ENCODE assay signal across 8 cellular contexts in the genomic region with DNA sequence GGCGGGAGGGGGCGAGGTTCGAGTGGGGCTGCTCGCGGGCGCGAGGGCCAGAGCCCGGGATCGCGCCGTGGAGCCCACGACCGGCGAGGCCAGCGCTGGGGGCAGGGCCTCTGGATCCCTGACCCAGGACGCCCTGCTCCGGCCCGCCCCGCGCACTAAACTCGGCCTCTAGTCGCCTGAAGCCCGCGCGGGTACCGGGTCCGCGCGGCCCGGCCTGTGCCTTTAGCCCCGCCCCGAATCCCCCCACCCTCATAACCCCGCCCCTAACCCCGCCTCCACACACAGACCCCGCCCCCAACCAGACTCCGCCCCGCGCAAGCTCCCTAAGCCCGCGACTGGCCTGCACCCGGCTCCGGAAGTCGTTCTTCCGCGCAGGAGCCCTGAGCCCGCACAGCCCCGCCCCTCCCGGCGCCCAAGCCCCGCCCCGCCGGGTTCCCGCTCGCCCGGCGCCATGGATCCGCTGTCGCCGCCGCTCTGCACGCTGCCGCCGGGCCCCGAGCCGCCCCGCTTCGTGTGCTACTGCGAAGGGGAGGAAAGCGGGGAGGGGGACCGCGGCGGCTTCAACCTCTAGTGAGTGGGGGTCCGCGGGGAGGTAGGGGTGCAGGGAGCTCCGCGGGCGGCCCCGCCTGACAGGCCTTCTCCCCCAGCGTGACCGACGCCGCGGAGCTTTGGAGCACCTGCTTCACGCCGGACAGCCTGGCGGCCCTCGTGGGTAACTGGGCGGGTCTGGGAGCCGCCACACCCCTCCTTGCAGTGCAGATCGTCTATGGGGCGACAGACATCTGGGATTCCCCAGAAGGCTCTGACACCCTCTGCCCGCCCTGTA. TPM values are rescaled to one million over a fixed set of nuclear protein-coding genes. Genes with fewer than 3 reads are reported as not detected.
A peak's percentile ranks its signal among the peaks of the same experiment; 100 is the strongest.
DNase-seq lines count a peak whose midpoint lies in the region; ATAC-seq and TF ChIP-seq lines count a peak whose summit lies in the region.

A gene with protein sequence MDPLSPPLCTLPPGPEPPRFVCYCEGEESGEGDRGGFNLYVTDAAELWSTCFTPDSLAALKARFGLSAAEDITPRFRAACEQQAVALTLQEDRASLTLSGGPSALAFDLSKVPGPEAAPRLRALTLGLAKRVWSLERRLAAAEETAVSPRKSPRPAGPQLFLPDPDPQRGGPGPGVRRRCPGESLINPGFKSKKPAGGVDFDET (plus strand): TSS at position 430 of the 826 bp plus-strand sequence. CDS start 22 bp downstream, at position 452.

- no peaks in the 10 kb centered on the region for H4K20me1 ChIP-seq in fibroblast of lung (ENCODE audit: control insufficient read depth, extremely low read depth, insufficient read depth, low read length)

- peak; percentile 44 for DNase-seq in DMS79 (lab: John Stamatoyannopoulos, UW)
- DNase-seq in RKO (ENCODE audit: low spot score), result peak; percentile 96
- DNase-seq in activated T-helper 1 cell treated with anti-CD3 and anti-CD28 coated beads, Interleukin-12 subunit alpha, Interleukin-12 subunit beta, Interleukin-2, Interleukin-4 antibody, amounts not matched to agents 30 ng/mL and 10 ng/mL and 1 ng/mL, durations not matched to agents 14 hours and 24 hours and 36 hours (ENCODE audit: low spot score), result peak; percentile 93
- peak; percentile 83 to 88 for DNase-seq in fibroblast of lung (ENCODE audit: low read depth in 2 of 2)
- peak; percentile 86 to 97 (median 92) for DNase-seq in naive thymus-derived CD8-positive, alpha-beta T cell
- DNase-seq in stimulated activated naive B cell treated with anti-CD40 and anti-IgM and Interleukin-4, amounts not matched to agents 10 μg/mL and 1 μg/mL and 100 μg/mL, for 72 hours, result peak; percentile 91

- peak within 1 kb of the TSS; percentile 40 for H3K9ac ChIP-seq in fibroblast of lung (ENCODE audit: insufficient read depth, low read length)

- H3K4me1 Mint-ChIP-seq in activated T-helper 1 cell treated with anti-CD3 and anti-CD28 coated beads, Interleukin-12 subunit alpha, Interleukin-12 subunit beta, Interleukin-2, Interleukin-4 antibody, amounts not matched to agents 30 ng/mL and 10 ng/mL and 1 ng/mL, durations not matched to agents 14 hours and 24 hours and 36 hours (ENCODE audit: low read depth), result peaks cover 24% of the 10 kb centered on the region
- H3K4me1 Mint-ChIP-seq in naive thymus-derived CD8-positive, alpha-beta T cell, result peaks cover 7 to 42% (median 34%) of the 10 kb centered on the region in 4 donors
- peaks cover 16 to 44% of the 10 kb centered on the region in 2 donors for H3K4me1 Mint-ChIP-seq in stimulated activated naive B cell treated with anti-CD40 and anti-IgM and Interleukin-4, amounts not matched to agents 10 μg/mL and 1 μg/mL and 100 μg/mL, for 72 hours

- intact Hi-C loops in activated T-helper 1 cell treated with anti-CD3 and anti-CD28 coated beads, Interleukin-12 subunit alpha, Interleukin-12 subunit beta, Interleukin-2, Interleukin-4 antibody, amounts not matched to agents 30 ng/mL and 10 ng/mL and 1 ng/mL, durations not matched to agents 14 hours and 24 hours and 36 hours (cut with micrococcal nuclease), result loop anchor here (1.0 to 5.0 kb wide), 13 partner anchors 14 to 467 kb away; a partner anchor contains a TSS

- H3K27ac ChIP-seq in fibroblast of lung (ENCODE audit: insufficient read depth, low read length), result peak within 1 kb of the TSS; percentile 47

- peaks cover 8% of the 10 kb centered on the region for H3K4me1 ChIP-seq in fibroblast of lung (ENCODE audit: control insufficient read depth, extremely low read depth, insufficient read depth, low read length)

- TF ChIP-seq RAD21 in Ishikawa (IDR thresholded peaks at IDR 0.05; ENCODE audit: low read depth), result no peak

- no peaks in the 10 kb centered on the region for H3K9me3 Mint-ChIP-seq in activated T-helper 1 cell treated with anti-CD3 and anti-CD28 coated beads, Interleukin-12 subunit alpha, Interleukin-12 subunit beta, Interleukin-2, Interleukin-4 antibody, amounts not matched to agents 30 ng/mL and 10 ng/mL and 1 ng/mL, durations not matched to agents 14 hours and 24 hours and 36 hours
- no peaks in the 10 kb centered on the region for H3K9me3 Mint-ChIP-seq in naive thymus-derived CD8-positive, alpha-beta T cell
- no peaks in the 10 kb centered on the region for H3K9me3 Mint-ChIP-seq in stimulated activated naive B cell treated with anti-CD40 and anti-IgM and Interleukin-4, amounts not matched to agents 10 μg/mL and 1 μg/mL and 100 μg/mL, for 72 hours

- H3K9me3 ChIP-seq in fibroblast of lung (ENCODE audit: control insufficient read depth, insufficient read depth, low read depth, low read length), result no peaks in the 10 kb centered on the region

- no peaks in the 10 kb centered on the region for H3K36me3 Mint-ChIP-seq in activated T-helper 1 cell treated with anti-CD3 and anti-CD28 coated beads, Interleukin-12 subunit alpha, Interleukin-12 subunit beta, Interleukin-2, Interleukin-4 antibody, amounts not matched to agents 30 ng/mL and 10 ng/mL and 1 ng/mL, durations not matched to agents 14 hours and 24 hours and 36 hours (ENCODE audit: low read depth)
- peaks cover 0 to 5% (median 2%) of the 10 kb centered on the region in 3 donors for H3K36me3 Mint-ChIP-seq in naive thymus-derived CD8-positive, alpha-beta T cell
- peaks cover 12 to 18% of the 10 kb centered on the region in 2 donors for H3K36me3 Mint-ChIP-seq in stimulated activated naive B cell treated with anti-CD40 and anti-IgM and Interleukin-4, amounts not matched to agents 10 μg/mL and 1 μg/mL and 100 μg/mL, for 72 hours

- TF ChIP-seq EP300 in Ishikawa (IDR thresholded peaks at IDR 0.05; ENCODE audit: borderline replicate concordance), result no peak; the same call in 1 of the 2 replicates

- no peak for TF ChIP-seq CTCF in fibroblast of lung (conservative IDR thresholded peaks at IDR 0.05 in 1 of 2, IDR thresholded peaks at IDR 0.05 in 1 of 2; ENCODE audit: low read depth in 1 of 2, low read length in 2 of 2)

- H3K27me3 Mint-ChIP-seq in activated T-helper 1 cell treated with anti-CD3 and anti-CD28 coated beads, Interleukin-12 subunit alpha, Interleukin-12 subunit beta, Interleukin-2, Interleukin-4 antibody, amounts not matched to agents 30 ng/mL and 10 ng/mL and 1 ng/mL, durations not matched to agents 14 hours and 24 hours and 36 hours (ENCODE audit: insufficient read depth), result peaks cover 26% of the 10 kb centered on the region
- peaks cover 0 to 7% (median 0%) of the 10 kb centered on the region in 5 donors for H3K27me3 Mint-ChIP-seq in naive thymus-derived CD8-positive, alpha-beta T cell
- peaks cover 15 to 44% of the 10 kb centered on the region in 2 donors for H3K27me3 Mint-ChIP-seq in stimulated activated naive B cell treated with anti-CD40 and anti-IgM and Interleukin-4, amounts not matched to agents 10 μg/mL and 1 μg/mL and 100 μg/mL, for 72 hours

- POLR2A ChIA-PET in naive thymus-derived CD8-positive, alpha-beta T cell (lab: Charles Lee), result interaction anchor here (0.6 to 9.3 kb wide), 24 partner anchors 9 to 231 kb away, joined by 3 to 113 read pairs (median 6); a partner anchor contains a TSS

- peak within 1 kb of the TSS; percentile 92 for H3K4me2 ChIP-seq in fibroblast of lung (ENCODE audit: extremely low read depth, insufficient read depth, low read length)

- ATAC-seq in GM21529 (IDR thresholded peaks at IDR 0.05; ENCODE audit: unreplicated experiment), result peak; percentile 87
- peak; percentile 80 to 83 for ATAC-seq in naive thymus-derived CD8-positive, alpha-beta T cell
- peak; percentile 88 to 92 for ATAC-seq in stimulated activated naive B cell treated with anti-CD40 and anti-IgM and Interleukin-4, amounts not matched to agents 10 μg/mL and 1 μg/mL and 100 μg/mL, for 72 hours (replicated peaks)

- H3K27ac Mint-ChIP-seq in activated T-helper 1 cell treated with anti-CD3 and anti-CD28 coated beads, Interleukin-12 subunit alpha, Interleukin-12 subunit beta, Interleukin-2, Interleukin-4 antibody, amounts not matched to agents 30 ng/mL and 10 ng/mL and 1 ng/mL, durations not matched to agents 14 hours and 24 hours and 36 hours, result peak within 1 kb of the TSS; percentile 84
- H3K27ac Mint-ChIP-seq in naive thymus-derived CD8-positive, alpha-beta T cell, result peak within 1 kb of the TSS; percentile 78 to 96 (median 92)
- H3K27ac Mint-ChIP-seq in stimulated activated naive B cell treated with anti-CD40 and anti-IgM and Interleukin-4, amounts not matched to agents 10 μg/mL and 1 μg/mL and 100 μg/mL, for 72 hours, result peak within 1 kb of the TSS; percentile 95

- peaks cover 6% of the 10 kb centered on the region for H3K27me3 ChIP-seq in fibroblast of lung (ENCODE audit: control insufficient read depth, insufficient read depth, low read length)

- peak within 1 kb of the TSS; percentile 67 for H2AFZ ChIP-seq in fibroblast of lung (ENCODE audit: low read length)

- H3K79me2 ChIP-seq in fibroblast of lung (ENCODE audit: control insufficient read depth, insufficient read depth, low read length), result peaks cover 4% of the 10 kb centered on the region

- peaks cover 2% of the 10 kb centered on the region for H3K36me3 ChIP-seq in fibroblast of lung (ENCODE audit: control insufficient read depth, insufficient read depth, low read length)

- peak within 1 kb of the TSS; percentile 68 to 84 (median 74) for H3K4me3 ChIP-seq in fibroblast of lung (replicated peaks in 1 of 4; ENCODE audit: control extremely low read depth in 1 of 4, insufficient read depth in 1 of 4, low read depth in 3 of 4, low read length in 4 of 4)

- H3K4me3 Mint-ChIP-seq in activated T-helper 1 cell treated with anti-CD3 and anti-CD28 coated beads, Interleukin-12 subunit alpha, Interleukin-12 subunit beta, Interleukin-2, Interleukin-4 antibody, amounts not matched to agents 30 ng/mL and 10 ng/mL and 1 ng/mL, durations not matched to agents 14 hours and 24 hours and 36 hours, result peak within 1 kb of the TSS; percentile 87
- peak within 1 kb of the TSS; percentile 84 to 93 (median 88) for H3K4me3 Mint-ChIP-seq in naive thymus-derived CD8-positive, alpha-beta T cell
- H3K4me3 Mint-ChIP-seq in stimulated activated naive B cell treated with anti-CD40 and anti-IgM and Interleukin-4, amounts not matched to agents 10 μg/mL and 1 μg/mL and 100 μg/mL, for 72 hours, result peak within 1 kb of the TSS; percentile 89 to 96

TF ChIP-seq in Ishikawa, 13 proteins besides CTCF, POLR2A, EP300 and RAD21 (continues in another document):
- TF ChIP-seq TAF1 (IDR thresholded peaks at IDR 0.05; ENCODE audit: low read depth) (peak; percentile 8; the same call in 1 of the 2 replicates), YY1 (IDR thresholded peaks at IDR 0.05; ENCODE audit: low read depth) (peak; percentile 77)

RNA-seq across cellular contexts. Expression of the gene that starts here (rescaled TPM):
- total RNA-seq in activated T-helper 1 cell treated with anti-CD3 and anti-CD28 coated beads, Interleukin-12 subunit alpha, Interleukin-12 subunit beta, Interleukin-2, Interleukin-4 antibody, amounts not matched to agents 30 ng/mL and 10 ng/mL and 1 ng/mL, durations not matched to agents 14 hours and 24 hours and 36 hours, result 79.4 and 84.5 TPM in 2 replicates
- 13.7 and 14.9 TPM in 2 replicates for total RNA-seq in fibroblast of lung
- 6.1 and 9.9 TPM in 2 replicates for polyA plus RNA-seq in fibroblast of lung
- 14.3 and 28.3 TPM in 2 replicates for polyA plus RNA-seq in fibroblast of lung (2012)
- 1.9 and 8.5 TPM in 2 replicates for polyA minus RNA-seq in fibroblast of lung (ENCODE audit: low replicate concordance)
- total RNA-seq in naive thymus-derived CD8-positive, alpha-beta T cell, result 100 to 1,000 TPM; 129 to 137 TPM
- 100 to 1,000 TPM; 104 to 119 (median 112) TPM for polyA plus RNA-seq in naive thymus-derived CD8-positive, alpha-beta T cell

Comparison
In these comparisons a context has a peak if more than half of its experiments do, and no peak if none do; other contexts are left out.
1. Peak in every context shown above with its lines: DNase-seq, ATAC-seq, H3K4me3 ChIP-seq and H3K27ac ChIP-seq.
2. DNase-seq: peak in every context shown above with its lines; median percentile 96 in RKO; 93 in activated T-helper 1 cell treated with anti-CD3 and anti-CD28 coated beads, Interleukin-12 subunit alpha, Interleukin-12 subunit beta, Interleukin-2, Interleukin-4 antibody, amounts not matched to agents 30 ng/mL and 10 ng/mL and 1 ng/mL, durations not matched to agents 14 hours and 24 hours and 36 hours; 92 in naive thymus-derived CD8-positive, alpha-beta T cell; 91 in stimulated activated naive B cell treated with anti-CD40 and anti-IgM and Interleukin-4, amounts not matched to agents 10 μg/mL and 1 μg/mL and 100 μg/mL, for 72 hours; 86 in fibroblast of lung; 44 in DMS79.